Comparison of ENCODE assay signal across 21 cellular contexts in genomic region chr11:68509105-68509504, GRCh38. TPM values are rescaled to one million over a fixed set of nuclear protein-coding genes. Genes with fewer than 3 reads are reported as not detected.
DNase-seq lines count a peak whose midpoint lies in the region; ATAC-seq and TF ChIP-seq lines count a peak whose summit lies in the region.
"Had no signal": no experiment of that assay in that cellular context is flagged by ENCODE, and none has a peak within 500 bp of the region (broad histone marks: within the 10 kb centered on the region; RNA-seq: fewer than 3 reads in every experiment).

No MANE protein-coding gene starts in this region.

- no peak overlapping the region for H3K27ac ChIP-seq in CD4-positive, alpha-beta T cell (ENCODE audit: low read depth, low read length)
- H3K27ac ChIP-seq in IMR-90 (ENCODE audit: insufficient read depth, low read length) (no peak overlapping the region), SJCRH30 (no peak overlapping the region)
- H3K27ac ChIP-seq: hepatocyte, ovary had no signal

- peak overlapping the region; percentile 16 for H3K27ac Mint-ChIP-seq in CD4-positive, alpha-beta T cell
- H3K27ac Mint-ChIP-seq in progenitor cell of endocrine pancreas: peak overlapping the region; percentile 54
- H3K27ac Mint-ChIP-seq: activated CD8-positive, alpha-beta memory T cell treated with anti-CD3 and anti-CD28 coated beads, Interleukin-2, amount 10 ng/mL, durations not matched to agents 7 days and 5 days; T-helper 1 cell treated with Interleukin-12 subunit alpha and Interleukin-12 subunit beta and Interleukin-4 antibody, amounts not matched to agents 30 μg/mL and 1 μg/mL, for 36 hours had no signal

- no peak overlapping the region for H3K9ac ChIP-seq in IMR-90 (ENCODE audit: low read depth, low read length)

- peaks cover 18% of the 10 kb centered on the region for H3K9me1 ChIP-seq in IMR-90 (ENCODE audit: insufficient read depth, low read length)

- peaks cover 6% of the 10 kb centered on the region; the same call in 1 of the 2 replicates for H3K36me3 ChIP-seq in IMR-90 (ENCODE audit: control insufficient read depth, insufficient read depth, low read length)
- H3K36me3 ChIP-seq in SJCRH30: peaks cover 12% of the 10 kb centered on the region
- H3K36me3 ChIP-seq: ovary had no signal

- dilution Hi-C loops in IMR-90 (cut with HindIII; ENCODE audit: low sequenced_read_pairs, unreplicated experiment): no loop called here

- H4K5ac ChIP-seq in IMR-90 (ENCODE audit: low read depth, low read length): no peak overlapping the region

- no peak for ATAC-seq in CD4-positive, alpha-beta T cell (ENCODE audit: poor library complexity)
- ATAC-seq in IMR-90 (ENCODE audit: low read depth) (peak; percentile 25), GM21526 (IDR thresholded peaks at IDR 0.05; ENCODE audit: low FRiP score, unreplicated experiment) (no peak)
- ATAC-seq: activated CD8-positive, alpha-beta memory T cell treated with anti-CD3 and anti-CD28 coated beads, Interleukin-2, amount 10 ng/mL, durations not matched to agents 7 days and 5 days; esophagus mucosa had no signal

- CTCF ChIA-PET in CD4-positive, alpha-beta T cell (lab: Charles Lee): interaction anchor here (0.7 to 1.1 kb wide), 2 partner anchors 19 to 48 kb away, joined by 3 read pairs; no protein-coding TSS in a partner anchor
- CTCF ChIA-PET in IMR-90 (lab: Yijun Ruan, JAX): interaction anchor here (1.2 kb wide), 1 partner anchor 13 kb away, joined by 3 read pairs; no protein-coding TSS in a partner anchor

- H3K4me3 Mint-ChIP-seq in CD4-positive, alpha-beta T cell: no peak overlapping the region
- no peak overlapping the region for H3K4me3 Mint-ChIP-seq in progenitor cell of endocrine pancreas (ENCODE audit: low read depth)
- H3K4me3 Mint-ChIP-seq: activated CD8-positive, alpha-beta memory T cell treated with anti-CD3 and anti-CD28 coated beads, Interleukin-2, amount 10 ng/mL, durations not matched to agents 7 days and 5 days; T-helper 1 cell treated with Interleukin-12 subunit alpha and Interleukin-12 subunit beta and Interleukin-4 antibody, amounts not matched to agents 30 μg/mL and 1 μg/mL, for 36 hours had no signal

- in situ Hi-C loops in IMR-90 (cut with MboI; ENCODE audit: low sequenced_read_pairs): no loop called here
- in situ Hi-C loops in G401 (cut with HindIII; ENCODE audit: low sequenced_read_pairs): no loop called here

- H2BK120ac ChIP-seq in IMR-90 (ENCODE audit: low read depth, low read length): no peak overlapping the region

- no peak overlapping the region for H3K4me3 ChIP-seq in IMR-90 (ENCODE audit: insufficient read depth, low read depth, low read length)
- H3K4me3 ChIP-seq in SJCRH30: no peak overlapping the region
- H3K4me3 ChIP-seq: hepatocyte, ovary had no signal

- H3K79me1 ChIP-seq in IMR-90 (ENCODE audit: low read depth in 1 of 2, low read length in 2 of 2): peaks cover 18 to 88% of the 10 kb centered on the region in 2 experiments

- H3K4me2 ChIP-seq in IMR-90 (ENCODE audit: low read depth, low read length): no peak overlapping the region
- H3K4me2 ChIP-seq: hepatocyte had no signal

- peaks cover 94% of the 10 kb centered on the region for H4K20me1 ChIP-seq in IMR-90 (ENCODE audit: insufficient read depth, low read length)

- intact Hi-C loops in CD4-positive, alpha-beta T cell (cut with DNase I, micrococcal nuclease): no loop called here
- intact Hi-C loops in IMR-90 (cut with micrococcal nuclease): loop anchor here (5.0 kb wide), 1 partner anchor 47 kb away; the partner anchor contains the start of gene PPP6R3

- no peak overlapping the region for H2AFZ ChIP-seq in IMR-90 (replicated peaks; ENCODE audit: low read length, poor library complexity)
- H2AFZ ChIP-seq: hepatocyte had no signal

- H3K36me3 Mint-ChIP-seq in CD4-positive, alpha-beta T cell (ENCODE audit: low read depth): peaks cover 61% of the 10 kb centered on the region
- peaks cover 1% of the 10 kb centered on the region for H3K36me3 Mint-ChIP-seq in progenitor cell of endocrine pancreas (ENCODE audit: insufficient read depth)

- no peak overlapping the region for H2BK15ac ChIP-seq in IMR-90 (ENCODE audit: low read depth, low read length)

- POLR2A ChIA-PET in CD4-positive, alpha-beta T cell (lab: Charles Lee): interaction anchor here (1.0 to 1.2 kb wide), 3 partner anchors 12 to 20 kb away, joined by 3 to 4 read pairs (median 4); no protein-coding TSS in a partner anchor
- POLR2A ChIA-PET in IMR-90 (lab: Charles Lee; ENCODE audit: unreplicated experiment): no interaction called here

- TF ChIP-seq CTCF in CD4-positive, alpha-beta T cell (IDR thresholded peaks at IDR 0.05): no peak
- TF ChIP-seq CTCF in IMR-90 (conservative IDR thresholded peaks at IDR 0.05; ENCODE audit: low read depth, low read length): no peak
- no peak for TF ChIP-seq CTCF in progenitor cell of endocrine pancreas (IDR thresholded peaks at IDR 0.05; ENCODE audit: unreplicated experiment)

- H3K4me1 Mint-ChIP-seq in CD4-positive, alpha-beta T cell (ENCODE audit: low read depth): peaks cover 90% of the 10 kb centered on the region
- peaks cover 15% of the 10 kb centered on the region for H3K4me1 Mint-ChIP-seq in progenitor cell of endocrine pancreas (ENCODE audit: low read depth)

- H3K4me1 ChIP-seq in IMR-90 (ENCODE audit: control insufficient read depth, insufficient read depth, low read length) (peaks cover 3% of the 10 kb centered on the region; the same call in 1 of the 2 replicates), SJCRH30 (0 out of 2 replicates have a peak, but pooled peaks cover 6% of the 10 kb centered on the region)

- H3K18ac ChIP-seq in IMR-90 (ENCODE audit: low read depth, low read length): no peak overlapping the region

- no CpG with 5 or more reads among the region's 4 CpGs for WGBS in IMR-90 (ENCODE audit: extremely low coverage in 2 of 2, insufficient read length in 1 of 2), 2 experiments

- no peak overlapping the region for H2AK9ac ChIP-seq in IMR-90 (replicated peaks; ENCODE audit: low read depth, low read length, poor library complexity)

- H2BK20ac ChIP-seq in IMR-90 (ENCODE audit: low read depth, low read length): no peak overlapping the region

- no TSS peak for BruUV-seq in IMR-90 (replicated peaks; lab: Mats Ljungman, UMichigan)

- no peak overlapping the region for H4K8ac ChIP-seq in IMR-90 (ENCODE audit: low read depth in 2 of 2, low read length in 2 of 2)

- TF ChIP-seq RAD21 in IMR-90 (IDR thresholded peaks at IDR 0.05; ENCODE audit: low read length): no peak

- no peak overlapping the region for H4K91ac ChIP-seq in IMR-90 (ENCODE audit: insufficient read depth, low read depth, low read length)

- no peaks in the 10 kb centered on the region for H3K27me3 Mint-ChIP-seq in CD4-positive, alpha-beta T cell
- H3K27me3 Mint-ChIP-seq in progenitor cell of endocrine pancreas: no peaks in the 10 kb centered on the region
- H3K27me3 Mint-ChIP-seq: activated CD8-positive, alpha-beta memory T cell treated with anti-CD3 and anti-CD28 coated beads, Interleukin-2, amount 10 ng/mL, durations not matched to agents 7 days and 5 days had no signal

- no peak overlapping the region for H3K23ac ChIP-seq in IMR-90 (ENCODE audit: low read depth, low read length)

- H2AK5ac ChIP-seq in IMR-90 (ENCODE audit: low read depth, low read length): no peak overlapping the region

- H3K9me3 Mint-ChIP-seq in CD4-positive, alpha-beta T cell: no peaks in the 10 kb centered on the region
- H3K9me3 Mint-ChIP-seq in progenitor cell of endocrine pancreas (ENCODE audit: low read depth): no peaks in the 10 kb centered on the region
- H3K9me3 Mint-ChIP-seq: T-helper 1 cell treated with Interleukin-12 subunit alpha and Interleukin-12 subunit beta and Interleukin-4 antibody, amounts not matched to agents 30 μg/mL and 1 μg/mL, for 36 hours had no signal

- no peak overlapping the region for H3K4ac ChIP-seq in IMR-90 (ENCODE audit: low read depth, low read length)

- H3K9me3 ChIP-seq in CD4-positive, alpha-beta T cell (ENCODE audit: control insufficient read depth, low read length): no peaks in the 10 kb centered on the region
- H3K9me3 ChIP-seq in IMR-90 (ENCODE audit: control insufficient read depth, insufficient read depth, low read length): no peaks in the 10 kb centered on the region
- H3K9me3 ChIP-seq in SJCRH30 (replicated peaks): no peaks in the 10 kb centered on the region
- H3K9me3 ChIP-seq: ovary had no signal

- no peak overlapping the region for H3K14ac ChIP-seq in IMR-90 (replicated peaks; ENCODE audit: low read depth, low read length)

- H2BK5ac ChIP-seq in IMR-90 (ENCODE audit: low read depth, low read length, poor library complexity, severe bottlenecking): no peak overlapping the region

- no peak for DNase-seq in CD4-positive, alpha-beta T cell
- peak; percentile 11 for DNase-seq in IMR-90
- peak; percentile 64 for DNase-seq in fibroblast of gingiva (ENCODE audit: low read depth)
- DNase-seq in progenitor cell of endocrine pancreas (ENCODE audit: low spot score, unreplicated experiment): no peak
- no peak for DNase-seq in G401 (ENCODE audit: low spot score)
- no peak for DNase-seq in SJCRH30
- DNase-seq in epidermal melanocyte (ENCODE audit: insufficient read length, low spot score): no peak
- DNase-seq: activated CD8-positive, alpha-beta memory T cell treated with anti-CD3 and anti-CD28 coated beads, Interleukin-2, amount 10 ng/mL, durations not matched to agents 7 days and 5 days; HCEC 1CT; kidney glomerular epithelial cell; midbrain; NCI-H146; NCI-H226; NK-92 treated with Interleukin-12 subunit alpha and Interleukin-12 subunit beta, amount 100 ng/mL, for 24 hours; ovary; stimulated activated CD4-positive, alpha-beta T cell treated with anti-CD3 and anti-CD28 coated beads, Interleukin-12 subunit alpha, Interleukin-12 subunit beta, amount 100 ng/mL, for 4 hours; stimulated activated naive CD4-positive, alpha-beta T cell treated with Interleukin-2 at 50 U/mL for 16 hours had no signal

- TF ChIP-seq POLR2A in IMR-90 (IDR thresholded peaks at IDR 0.05; ENCODE audit: low read depth, low read length): no peak

- no peaks in the 10 kb centered on the region for H3K27me3 ChIP-seq in CD4-positive, alpha-beta T cell (ENCODE audit: control insufficient read depth, insufficient read depth, low read length)
- no peaks in the 10 kb centered on the region for H3K27me3 ChIP-seq in IMR-90 (ENCODE audit: control insufficient read depth, insufficient read depth, low read length)
- no peaks in the 10 kb centered on the region for H3K27me3 ChIP-seq in SJCRH30
- H3K27me3 ChIP-seq: hepatocyte, ovary had no signal

- no peak overlapping the region for H3K56ac ChIP-seq in IMR-90 (ENCODE audit: extremely low read depth, insufficient read depth, low read length)

TF ChIP-seq in IMR-90, 13 proteins besides CTCF, POLR2A, EP300 and RAD21 (continues in another document):
- TF ChIP-seq RFX5 (IDR thresholded peaks at IDR 0.05; ENCODE audit: low read depth, low read length): no peak
- TF ChIP-seq FOS (IDR thresholded peaks at IDR 0.05; ENCODE audit: low read depth, low read length): no peak
- TF ChIP-seq MAFK (IDR thresholded peaks at IDR 0.05; ENCODE audit: low read depth, low read length): no peak

RNA-seq across cellular contexts. Expression of gene PPP6R3, which starts 48.6 kb away (rescaled TPM):
- 100 to 1,000 TPM; 108 to 109 TPM for total RNA-seq in CD4-positive, alpha-beta T cell
- total RNA-seq in IMR-90 (2012; rRNA removed) (123 and 148 TPM in 2 replicates), progenitor cell of endocrine pancreas (123 and 124 TPM in 2 replicates)
- 29.0 and 30.1 TPM in 2 replicates for polyA plus RNA-seq in IMR-90 (2012; rRNA removed)
- polyA plus RNA-seq in IMR-90 (2012; cell fraction: cytosol; rRNA removed): 10.6 and 16.4 TPM in 2 replicates
- polyA plus RNA-seq in IMR-90 (2012; cell fraction: nucleus; rRNA removed; ENCODE audit: low replicate concordance): 59.9 and 60.3 TPM in 2 replicates
- 108 and 157 TPM in 2 replicates for total RNA-seq in G401 (2014; rRNA removed; shearing (Covaris generic))
- 130 and 143 TPM in 2 replicates for total RNA-seq in SJCRH30 (2014; rRNA removed; shearing (Covaris generic))

Comparison
In these comparisons a context has a peak if more than half of its experiments do, and no peak if none do; other contexts are left out.
1. DNase-seq: peak in IMR-90 (single experiment) and fibroblast of gingiva (single experiment); none in CD4-positive, alpha-beta T cell (0 of 10), progenitor cell of endocrine pancreas (single experiment), G401 (single experiment), SJCRH30 (0 of 2) and epidermal melanocyte (single experiment).